In genomic region chr1:19311503-19311930, GRCh38 we compare ENCODE assay signal across 8 cellular contexts. TPM values are rescaled to one million over a fixed set of nuclear protein-coding genes. Genes with fewer than 3 reads are reported as not detected.
DNase-seq lines count a peak whose midpoint lies in the region; ATAC-seq, FAIRE-seq and TF ChIP-seq lines count a peak whose summit lies in the region.

No MANE protein-coding gene starts in this region.

- H3K9me3 ChIP-seq in KOPT-K1 (ENCODE audit: insufficient read depth, low read length, poor library complexity, severe bottlenecking): no peaks in the 10 kb centered on the region
- no peaks in the 10 kb centered on the region for H3K9me3 ChIP-seq in GM12878 (replicated peaks; ENCODE audit: control insufficient read depth, insufficient read depth, low read length)
- no peaks in the 10 kb centered on the region for H3K9me3 ChIP-seq in subcutaneous abdominal adipose tissue (ENCODE audit: control insufficient read depth in 5 of 5, low read length in 5 of 5)

- WGBS in GM12878 (ENCODE audit: insufficient coverage, insufficient replicate concordance, low lambda C conversion rate, missing lambda C conversion rate): under 1% methylated on average over 27 of the region's 29 CpGs

- intact Hi-C loops in GM12878 (cut with micrococcal nuclease; ENCODE audit: unreplicated experiment): loop anchor here (5.0 to 10.0 kb wide), 3 partner anchors 59 to 343 kb away; partner anchors contain the start of genes CAPZB, EMC1 and MRTO4

- no peaks in the 10 kb centered on the region for H3K27me3 ChIP-seq in GM12878 (replicated peaks in 1 of 2; ENCODE audit: control insufficient read depth in 2 of 2, insufficient read depth in 2 of 2, low read length in 1 of 2)
- H3K27me3 ChIP-seq in layer of hippocampus (ENCODE audit: control insufficient read depth, insufficient read depth, low read length): no peaks in the 10 kb centered on the region
- H3K27me3 ChIP-seq in subcutaneous abdominal adipose tissue (ENCODE audit: control insufficient read depth in 5 of 5, insufficient read depth in 4 of 5, low read length in 5 of 5): no peaks in the 10 kb centered on the region

- H4K20me1 ChIP-seq in GM12878 (ENCODE audit: control insufficient read depth, insufficient read depth): no peaks in the 10 kb centered on the region; the same call in 1 of the 2 replicates

- peak; percentile 51 for DNase-seq in activated naive CD4-positive, alpha-beta T cell treated with anti-CD3 and anti-CD28 coated beads, Interleukin-2, amount 10 ng/mL, durations not matched to agents 7 days and 5 days
- no peak for DNase-seq in activated naive CD4-positive, alpha-beta T cell treated with Interleukin-2 at 50 U/mL for 16 hours
- DNase-seq in GM12878 (ENCODE audit: low read depth, low spot score) (no peak), GM19240 (ENCODE audit: insufficient read length, low spot score) (no peak)

- CTCF ChIA-PET in activated naive CD4-positive, alpha-beta T cell treated with anti-CD3 and anti-CD28 coated beads, Interleukin-2, amount 10 ng/mL, durations not matched to agents 7 days and 5 days (lab: Charles Lee): no interaction called here
- CTCF ChIA-PET in GM12878 (lab: Yijun Ruan, JAX): interaction anchor here (0.8 kb wide), 1 partner anchor 342 kb away, joined by 4 read pairs; no protein-coding TSS in a partner anchor

- FAIRE-seq in GM12878 (lab: Jason Lieb, UNC): no peak

- peaks cover 49% of the 10 kb centered on the region for H3K4me1 Mint-ChIP-seq in activated naive CD4-positive, alpha-beta T cell treated with anti-CD3 and anti-CD28 coated beads, Interleukin-2, amount 10 ng/mL, durations not matched to agents 7 days and 5 days

- no peak for TF ChIP-seq POLR2A in GM12878 (IDR thresholded peaks at IDR 0.05; ENCODE audit: low read depth, low read length)

- ATAC-seq in GM12878 (peak; percentile 2), HG03196 (IDR thresholded peaks at IDR 0.05; ENCODE audit: unreplicated experiment) (no peak)

- H3K9ac ChIP-seq in GM12878 (ENCODE audit: control insufficient read depth, insufficient read depth, low read length): peak overlapping the region; percentile 52
- peak overlapping the region in 4 of 5 donors; percentile 70 to 89 (median 81) for H3K9ac ChIP-seq in subcutaneous abdominal adipose tissue (ENCODE audit: low read length in 5 of 5)

- H3K27ac ChIP-seq in KOPT-K1 (ENCODE audit: low read depth, low read length, poor library complexity, severe bottlenecking) (peak overlapping the region; percentile 77), GM12878 (ENCODE audit: control insufficient read depth, insufficient read depth) (peak overlapping the region; percentile 42), layer of hippocampus (ENCODE audit: low read depth, low read length) (peak overlapping the region; percentile 81), subcutaneous abdominal adipose tissue (ENCODE audit: low read depth, low read length) (no peak overlapping the region)

- POLR2A ChIA-PET in GM12878 (lab: Charles Lee): interaction anchor here (0.6 to 1.1 kb wide), 3 partner anchors 92 to 285 kb away, joined by 3 to 5 read pairs (median 4); a partner anchor contains a TSS

- no peaks in the 10 kb centered on the region for H3K27me3 Mint-ChIP-seq in activated naive CD4-positive, alpha-beta T cell treated with anti-CD3 and anti-CD28 coated beads, Interleukin-2, amount 10 ng/mL, durations not matched to agents 7 days and 5 days

- peak overlapping the region; percentile 82 for H3K4me3 Mint-ChIP-seq in activated naive CD4-positive, alpha-beta T cell treated with anti-CD3 and anti-CD28 coated beads, Interleukin-2, amount 10 ng/mL, durations not matched to agents 7 days and 5 days

- peak overlapping the region; percentile 92 for H3K4me3 ChIP-seq in GM12878
- peak overlapping the region; percentile 73 to 86 (median 82) for H3K4me3 ChIP-seq in subcutaneous abdominal adipose tissue (ENCODE audit: low read depth in 1 of 5, low read length in 5 of 5)

- H3K79me2 ChIP-seq in GM12878 (ENCODE audit: control insufficient read depth, insufficient read depth, low read length): peaks cover 22% of the 10 kb centered on the region

- H3K4me2 ChIP-seq in GM12878 (ENCODE audit: control insufficient read depth, insufficient read depth): peak overlapping the region; percentile 56

- no peaks in the 10 kb centered on the region for H3K9me3 Mint-ChIP-seq in activated naive CD4-positive, alpha-beta T cell treated with anti-CD3 and anti-CD28 coated beads, Interleukin-2, amount 10 ng/mL, durations not matched to agents 7 days and 5 days

- TF ChIP-seq EP300 in GM12878 (IDR thresholded peaks at IDR 0.05; ENCODE audit: borderline replicate concordance in 1 of 2, control insufficient read depth in 1 of 2, low read depth in 2 of 2, low read length in 2 of 2): no peak

- peak overlapping the region; percentile 15 for H3K27ac Mint-ChIP-seq in activated naive CD4-positive, alpha-beta T cell treated with anti-CD3 and anti-CD28 coated beads, Interleukin-2, amount 10 ng/mL, durations not matched to agents 7 days and 5 days

- in situ Hi-C loops in GM12878 (cut with MboI): no loop called here

- H3K36me3 Mint-ChIP-seq in activated naive CD4-positive, alpha-beta T cell treated with anti-CD3 and anti-CD28 coated beads, Interleukin-2, amount 10 ng/mL, durations not matched to agents 7 days and 5 days: peaks cover 15% of the 10 kb centered on the region

- no peak for TF ChIP-seq CTCF in GM12878 (IDR thresholded peaks at IDR 0.05 in 2 of 3, conservative IDR thresholded peaks at IDR 0.05 in 1 of 3; ENCODE audit: control insufficient read depth in 2 of 3, extremely low read depth in 1 of 3, insufficient read depth in 1 of 3, low read depth in 3 of 3, low read length in 3 of 3)

- BruUV-seq in GM12878 (replicated peaks; lab: Mats Ljungman, UMichigan): no TSS peak

- RAD21 ChIA-PET in GM12878 (lab: Charles Lee; ENCODE audit: unreplicated experiment): interaction anchor here (1.0 kb wide), 1 partner anchor 175 kb away, joined by 3 read pairs; the partner anchor contains the start of gene CAPZB

- SMC1A ChIA-PET in GM12878 (lab: Charles Lee; ENCODE audit: uncharacterized antibody, unreplicated experiment): interaction anchor here (2.3 kb wide), 1 partner anchor 286 kb away, joined by 7 read pairs; a partner anchor contains a TSS

- no peak for TF ChIP-seq RAD21 in GM12878 (IDR thresholded peaks at IDR 0.05; ENCODE audit: insufficient read depth, low read depth, low read length)

- H3K36me3 ChIP-seq in KOPT-K1 (ENCODE audit: insufficient read depth, low read length): peaks cover 29% of the 10 kb centered on the region
- H3K36me3 ChIP-seq in GM12878 (ENCODE audit: control insufficient read depth in 2 of 2, insufficient read depth in 2 of 2, low read length in 1 of 2): peaks cover 0 to 6% of the 10 kb centered on the region in 2 experiments; a peak in 1 of 4 replicates
- peaks cover 4 to 30% (median 20%) of the 10 kb centered on the region in 5 donors for H3K36me3 ChIP-seq in subcutaneous abdominal adipose tissue (ENCODE audit: control insufficient read depth in 5 of 5, insufficient read depth in 5 of 5, low read length in 5 of 5)

- peak overlapping the region; percentile 73 for H2AFZ ChIP-seq in GM12878 (ENCODE audit: control insufficient read depth, low read depth, low read length)

- peaks cover 39% of the 10 kb centered on the region for H3K4me1 ChIP-seq in GM12878 (ENCODE audit: control insufficient read depth, insufficient read depth, low read length)
- peaks cover 13 to 66% (median 57%) of the 10 kb centered on the region in 5 donors for H3K4me1 ChIP-seq in subcutaneous abdominal adipose tissue (ENCODE audit: control insufficient read depth in 5 of 5, insufficient read depth in 5 of 5, low read length in 5 of 5)

RNA-seq across cellular contexts. Expression of gene AKR7A2, which starts 0.4 kb away (rescaled TPM):
- total RNA-seq in GM12878 (2013; cell fraction: nucleolus; rRNA removed): 18.7 and 23.4 TPM in 2 replicates
- 56.2 and 62.2 TPM in 2 replicates for total RNA-seq in GM12878 (2014; rRNA removed)
- total RNA-seq in GM12878 (2014; rRNA removed; fragmentation: Illumina TruSeq; extraction: Trizol): 34.8 and 38.1 TPM in 2 replicates
- 58.0 and 61.2 TPM in 2 replicates for total RNA-seq in GM12878 (2021)
- 16.0 TPM for polyA plus RNA-seq in GM12878 (2011; ENCODE audit: low read depth)
- 25.2 and 37.3 TPM in 2 replicates for polyA plus RNA-seq in GM12878 (2011; rRNA removed)
- 55.9 and 62.9 TPM in 2 replicates for polyA plus RNA-seq in GM12878 (2011; cell fraction: cytosol; rRNA removed)
- polyA plus RNA-seq in GM12878 (2011; cell fraction: nucleus; rRNA removed): 31.0 and 31.3 TPM in 2 replicates
- polyA plus RNA-seq in GM12878 (2012): 27.4 and 42.6 TPM in 2 replicates
- polyA plus RNA-seq in GM12878 (2014; fragmentation: Illumina TruSeq; extraction: Trizol): 12.1 and 27.8 TPM in 2 replicates
- 1 to 10 TPM; 1.3 to 9.8 TPM for polyA plus RNA-seq in GM12878 (2014; fragmentation: Nextera tagmentation; extraction: Ambion mirVana)
- polyA plus RNA-seq in GM12878 (2014; rRNA removed): 68.7 and 70.2 TPM in 2 replicates
- polyA plus RNA-seq in GM12878 (2016; fragmentation: Nextera tagmentation; extraction: Ambion mirVana): 100 to 1,000 TPM; 104 to 114 TPM
- 14.8 and 28.4 TPM in 2 replicates for polyA minus RNA-seq in GM12878 (2011; rRNA and poly(A)+ RNA removed)
- 12.7 and 13.4 TPM in 2 replicates for polyA minus RNA-seq in GM12878 (2011; cell fraction: cytosol; rRNA and poly(A)+ RNA removed)
- polyA minus RNA-seq in GM12878 (2011; cell fraction: nucleus; rRNA and poly(A)+ RNA removed): 7.3 and 11.5 TPM in 2 replicates

RNA-seq across cellular contexts. Expression of gene SLC66A1, which starts 0.6 kb away (rescaled TPM):
- total RNA-seq in GM12878 (2013; cell fraction: nucleolus; rRNA removed): 17.7 and 21.0 TPM in 2 replicates
- 15.3 and 19.7 TPM in 2 replicates for total RNA-seq in GM12878 (2014; rRNA removed)
- total RNA-seq in GM12878 (2014; rRNA removed; fragmentation: Illumina TruSeq; extraction: Trizol): 7.8 and 8.2 TPM in 2 replicates
- 15.3 and 15.5 TPM in 2 replicates for total RNA-seq in GM12878 (2021)
- 2.2 TPM for polyA plus RNA-seq in GM12878 (2011; ENCODE audit: low read depth)
- 4.0 and 8.2 TPM in 2 replicates for polyA plus RNA-seq in GM12878 (2011; rRNA removed)
- 13.8 and 19.2 TPM in 2 replicates for polyA plus RNA-seq in GM12878 (2011; cell fraction: cytosol; rRNA removed)
- 12.3 and 14.7 TPM in 2 replicates for polyA plus RNA-seq in GM12878 (2011; cell fraction: nucleus; rRNA removed)
- 7.1 and 8.7 TPM in 2 replicates for polyA plus RNA-seq in GM12878 (2012)
- 3.4 and 7.3 TPM in 2 replicates for polyA plus RNA-seq in GM12878 (2014; fragmentation: Illumina TruSeq; extraction: Trizol)
- polyA plus RNA-seq in GM12878 (2014; fragmentation: Nextera tagmentation; extraction: Ambion mirVana): 1 to 10 TPM in 1 of 2 experiments, under 1 TPM in 1; 0.58 to 1.8 TPM
- 21.4 and 22.0 TPM in 2 replicates for polyA plus RNA-seq in GM12878 (2014; rRNA removed)
- 10 to 100 TPM; 12.1 to 12.8 TPM for polyA plus RNA-seq in GM12878 (2016; fragmentation: Nextera tagmentation; extraction: Ambion mirVana)
- 6.9 and 11.3 TPM in 2 replicates for polyA minus RNA-seq in GM12878 (2011; rRNA and poly(A)+ RNA removed)
- 2.8 and 3.6 TPM in 2 replicates for polyA minus RNA-seq in GM12878 (2011; cell fraction: cytosol; rRNA and poly(A)+ RNA removed)
- polyA minus RNA-seq in GM12878 (2011; cell fraction: nucleus; rRNA and poly(A)+ RNA removed): 6.5 and 12.4 TPM in 2 replicates

RNA-seq across cellular contexts. Expression of gene AKR7A3, which starts 22.9 kb away (rescaled TPM):
- total RNA-seq in GM12878 (2013; cell fraction: nucleolus; rRNA removed): 2.2 TPM in 2 replicates
- total RNA-seq in GM12878 (2014; rRNA removed) (0.22 and 0.73 TPM in 2 replicates), GM12878 (2014; rRNA removed; fragmentation: Illumina TruSeq; extraction: Trizol) (0.22 and 0.23 TPM in 2 replicates), GM12878 (2021) (0.88 and 1.1 TPM in 2 replicates)
- polyA plus RNA-seq in GM12878 (2011; ENCODE audit: low read depth): 0.20 TPM
- polyA plus RNA-seq in GM12878 (2011; rRNA removed) (0.07 and 0.10 TPM in 2 replicates), GM12878 (2014; fragmentation: Illumina TruSeq; extraction: Trizol) (0.12 TPM in 1 of 2 replicates, not detected in the other), GM12878 (2014; fragmentation: Nextera tagmentation; extraction: Ambion mirVana) (not detected), GM12878 (2014; rRNA removed) (0.85 and 1.1 TPM in 2 replicates), GM12878 (2016; fragmentation: Nextera tagmentation; extraction: Ambion mirVana) (under 1 TPM; 0.23 to 0.28 TPM)
- 0.09 and 0.13 TPM in 2 replicates for polyA plus RNA-seq in GM12878 (2011; cell fraction: cytosol; rRNA removed)
- 0.76 and 1.3 TPM in 2 replicates for polyA plus RNA-seq in GM12878 (2011; cell fraction: nucleus; rRNA removed)
- polyA plus RNA-seq in GM12878 (2012): 0.28 and 0.64 TPM in 2 replicates
- 0.21 TPM in 1 of 2 replicates, not detected in the other for polyA minus RNA-seq in GM12878 (2011; rRNA and poly(A)+ RNA removed)
- not detected in 2 replicates for polyA minus RNA-seq in GM12878 (2011; cell fraction: cytosol; rRNA and poly(A)+ RNA removed)
- 0.24 and 0.38 TPM in 2 replicates for polyA minus RNA-seq in GM12878 (2011; cell fraction: nucleus; rRNA and poly(A)+ RNA removed)

RNA-seq across cellular contexts. Expression of gene MRTO4, which starts 59.9 kb away (rescaled TPM):
- 19.4 and 25.8 TPM in 2 replicates for total RNA-seq in GM12878 (2013; cell fraction: nucleolus; rRNA removed)
- total RNA-seq in GM12878 (2014; rRNA removed) (64.1 and 64.7 TPM in 2 replicates), GM12878 (2014; rRNA removed; fragmentation: Illumina TruSeq; extraction: Trizol) (64.5 and 74.6 TPM in 2 replicates), GM12878 (2021) (72.1 and 74.7 TPM in 2 replicates)
- polyA plus RNA-seq in GM12878 (2011; ENCODE audit: low read depth): 19.9 TPM
- polyA plus RNA-seq in GM12878 (2011; rRNA removed) (50.6 and 56.8 TPM in 2 replicates), GM12878 (2014; fragmentation: Illumina TruSeq; extraction: Trizol) (73.3 and 82.6 TPM in 2 replicates), GM12878 (2014; fragmentation: Nextera tagmentation; extraction: Ambion mirVana) (10 to 100 TPM; 43.5 to 64.8 TPM), GM12878 (2014; rRNA removed) (67.3 and 70.8 TPM in 2 replicates), GM12878 (2016; fragmentation: Nextera tagmentation; extraction: Ambion mirVana) (10 to 100 TPM; 92.0 to 99.5 TPM)
- 61.1 and 76.2 TPM in 2 replicates for polyA plus RNA-seq in GM12878 (2011; cell fraction: cytosol; rRNA removed)
- polyA plus RNA-seq in GM12878 (2011; cell fraction: nucleus; rRNA removed): 23.5 and 31.4 TPM in 2 replicates
- polyA plus RNA-seq in GM12878 (2012): 25.8 and 30.6 TPM in 2 replicates
- 29.5 and 38.2 TPM in 2 replicates for polyA minus RNA-seq in GM12878 (2011; rRNA and poly(A)+ RNA removed)
- 10.6 and 12.8 TPM in 2 replicates for polyA minus RNA-seq in GM12878 (2011; cell fraction: cytosol; rRNA and poly(A)+ RNA removed)
- polyA minus RNA-seq in GM12878 (2011; cell fraction: nucleus; rRNA and poly(A)+ RNA removed): 7.7 and 25.0 TPM in 2 replicates
